ENCODE assay signal across 29 cellular contexts in genomic region chr12:54950071-54950727, GRCh38. TPM values are rescaled to one million over a fixed set of nuclear protein-coding genes. Genes with fewer than 3 reads are reported as not detected.
DNase-seq lines count a peak whose midpoint lies in the region; ATAC-seq lines count a peak whose summit lies in the region.
"Had no signal": no experiment of that assay in that cellular context is flagged by ENCODE, and none has a peak within 500 bp of the region (broad histone marks: within the 10 kb centered on the region; RNA-seq: fewer than 3 reads in every experiment).

No MANE protein-coding gene starts in this region.

- POLR2A ChIA-PET in CD4-positive, alpha-beta memory T cell (lab: Charles Lee; ENCODE audit: partially characterized antibody), result interaction anchor here (0.8 kb wide), 1 partner anchor 11 kb away, joined by 3 read pairs; no protein-coding TSS in a partner anchor
- POLR2A ChIA-PET in activated CD8-positive, alpha-beta T cell treated with anti-CD3 and anti-CD28 coated beads, Interleukin-2, amount 10 ng/mL, durations not matched to agents 7 days and 5 days (lab: Charles Lee), result no interaction called here

- H2BK120ac ChIP-seq in mesendoderm (ENCODE audit: low read depth, low read length), result no peak overlapping the region

- no peaks in the 10 kb centered on the region for H3K27me3 Mint-ChIP-seq in activated CD4-positive, alpha-beta T cell treated with anti-CD3 and anti-CD28 coated beads, Interleukin-2, amount 10 ng/mL, durations not matched to agents 24 days and 14 days
- no peaks in the 10 kb centered on the region for H3K27me3 Mint-ChIP-seq in CD4-positive, alpha-beta memory T cell
- no peaks in the 10 kb centered on the region for H3K27me3 Mint-ChIP-seq in activated CD8-positive, alpha-beta T cell treated with anti-CD3 and anti-CD28 coated beads, Interleukin-2, amount 10 ng/mL, durations not matched to agents 7 days and 5 days (ENCODE audit: low read depth)
- H3K27me3 Mint-ChIP-seq: T-helper 17 cell had no signal

- intact Hi-C loops in activated CD4-positive, alpha-beta T cell treated with anti-CD3 and anti-CD28 coated beads, Interleukin-2, amount 10 ng/mL, durations not matched to agents 24 days and 14 days (cut with micrococcal nuclease), result no loop called here
- intact Hi-C loops in CD4-positive, alpha-beta memory T cell (cut with micrococcal nuclease), result no loop called here

- H3K4me1 Mint-ChIP-seq in activated CD4-positive, alpha-beta T cell treated with anti-CD3 and anti-CD28 coated beads, Interleukin-2, amount 10 ng/mL, durations not matched to agents 24 days and 14 days, result peaks cover 29% of the 10 kb centered on the region
- peaks cover 18 to 52% (median 35%) of the 10 kb centered on the region in 4 donors for H3K4me1 Mint-ChIP-seq in CD4-positive, alpha-beta memory T cell
- H3K4me1 Mint-ChIP-seq in activated CD8-positive, alpha-beta T cell treated with anti-CD3 and anti-CD28 coated beads, Interleukin-2, amount 10 ng/mL, durations not matched to agents 7 days and 5 days (ENCODE audit: low read depth), result peaks cover 36% of the 10 kb centered on the region

- no peak overlapping the region for H3K23ac ChIP-seq in mesendoderm (ENCODE audit: low read length)

- no peaks in the 10 kb centered on the region for H3K9me3 ChIP-seq in CD4-positive, alpha-beta memory T cell (ENCODE audit: control insufficient read depth in 1 of 2, low read length in 2 of 2)
- H3K9me3 ChIP-seq: prostate gland, right lobe of liver, tibial nerve had no signal

- DNase-seq in activated CD4-positive, alpha-beta T cell treated with anti-CD3 and anti-CD28 coated beads, Interleukin-2, amount 10 ng/mL, durations not matched to agents 24 days and 14 days, result no peak
- no peak for DNase-seq in activated CD4-positive, alpha-beta T cell treated with anti-CD3 and anti-CD28 coated beads, Interleukin-2, amount 50 U/mL, for 48 hours
- DNase-seq in CD4-positive, alpha-beta memory T cell, result no peak
- peak; percentile 35 for DNase-seq in activated CD8-positive, alpha-beta T cell treated with anti-CD3 and anti-CD28 coated beads, Interleukin-2, amount 10 ng/mL, durations not matched to agents 7 days and 5 days
- DNase-seq in mesendoderm, result no peak
- no peak for DNase-seq in iPS-NIHi7 (ENCODE audit: extremely low spot score)
- no peak for DNase-seq in DMS 273 (lab: John Stamatoyannopoulos, UW; ENCODE audit: unreplicated experiment)
- DNase-seq: activated T-cell treated with anti-CD3 and anti-CD28 coated beads, Interleukin-2, amount 50 U/mL, for 4 hours; DMS 273 treated with DMSO at 0.1 percent for 48 hours; effector CD4-positive, alpha-beta T cell; GOT3; HFFc6; hypothalamus; NCI-H1930; NCI-H524; PC-9; right lobe of liver; spleen; stimulated activated CD4-positive, alpha-beta T cell treated with anti-CD3 and anti-CD28 coated beads, Interleukin-2, amount 100 ng/mL, for 24 hours; T-helper 17 cell had no signal

- H3K27me3 ChIP-seq in CD4-positive, alpha-beta memory T cell (ENCODE audit: insufficient read depth, low read length), result no peaks in the 10 kb centered on the region
- no peaks in the 10 kb centered on the region for H3K27me3 ChIP-seq in mesendoderm (ENCODE audit: insufficient read depth, low read length, poor library complexity)
- H3K27me3 ChIP-seq: cardiac muscle cell, right lobe of liver, spleen, tibial nerve had no signal

- peak overlapping the region; percentile 57 for H2BK15ac ChIP-seq in mesendoderm (replicated peaks; ENCODE audit: low read depth)

- no peak overlapping the region for H2BK5ac ChIP-seq in mesendoderm (ENCODE audit: low read length)

- H3K36me3 ChIP-seq in CD4-positive, alpha-beta memory T cell (ENCODE audit: insufficient read depth, low read length), result peaks cover 33% of the 10 kb centered on the region
- H3K36me3 ChIP-seq in mesendoderm (ENCODE audit: control insufficient read depth, insufficient read depth, low read length), result no peaks in the 10 kb centered on the region
- H3K36me3 ChIP-seq: cardiac muscle cell, prostate gland, right lobe of liver, tibial nerve had no signal

- no peaks in the 10 kb centered on the region for H3K79me1 ChIP-seq in mesendoderm (ENCODE audit: low read length)

- no peak overlapping the region for H3K4me3 ChIP-seq in CD4-positive, alpha-beta memory T cell (ENCODE audit: low read length in 2 of 2)
- no peak overlapping the region for H3K4me3 ChIP-seq in mesendoderm (ENCODE audit: low read length)
- H3K4me3 ChIP-seq: cardiac muscle cell, PC-9, prostate gland, right lobe of liver, SK-N-MC, spleen, tibial nerve had no signal

- no peak overlapping the region for H4K8ac ChIP-seq in mesendoderm (ENCODE audit: low read depth, low read length)

- H3K36me3 Mint-ChIP-seq in activated CD4-positive, alpha-beta T cell treated with anti-CD3 and anti-CD28 coated beads, Interleukin-2, amount 10 ng/mL, durations not matched to agents 24 days and 14 days (ENCODE audit: low read depth), result peaks cover 81% of the 10 kb centered on the region
- H3K36me3 Mint-ChIP-seq in CD4-positive, alpha-beta memory T cell, result peaks cover 75 to 78% of the 10 kb centered on the region in 2 donors
- H3K36me3 Mint-ChIP-seq in activated CD8-positive, alpha-beta T cell treated with anti-CD3 and anti-CD28 coated beads, Interleukin-2, amount 10 ng/mL, durations not matched to agents 7 days and 5 days (ENCODE audit: low read depth), result peaks cover 77% of the 10 kb centered on the region

- H3K4me3 Mint-ChIP-seq in activated CD4-positive, alpha-beta T cell treated with anti-CD3 and anti-CD28 coated beads, Interleukin-2, amount 10 ng/mL, durations not matched to agents 24 days and 14 days, result no peak overlapping the region
- peak overlapping the region in 1 of 8 donors; percentile 57 for H3K4me3 Mint-ChIP-seq in CD4-positive, alpha-beta memory T cell
- no peak overlapping the region for H3K4me3 Mint-ChIP-seq in activated CD8-positive, alpha-beta T cell treated with anti-CD3 and anti-CD28 coated beads, Interleukin-2, amount 10 ng/mL, durations not matched to agents 7 days and 5 days
- H3K4me3 Mint-ChIP-seq: activated T-cell treated with anti-CD3 and anti-CD28 coated beads, Interleukin-2, amount 50 U/mL, for 4 hours; HFFc6; T-helper 17 cell had no signal

- CTCF ChIA-PET in CD4-positive, alpha-beta memory T cell (lab: Charles Lee; ENCODE audit: partially characterized antibody), result interaction anchor here (1.0 kb wide), 1 partner anchor 13 kb away, joined by 3 read pairs; no protein-coding TSS in a partner anchor
- CTCF ChIA-PET in activated CD8-positive, alpha-beta T cell treated with anti-CD3 and anti-CD28 coated beads, Interleukin-2, amount 10 ng/mL, durations not matched to agents 7 days and 5 days (lab: Charles Lee), result interaction anchor here (0.6 kb wide), 1 partner anchor 1313 kb away, joined by 3 read pairs; no protein-coding TSS in a partner anchor

- peak overlapping the region; percentile 54 for H3K27ac Mint-ChIP-seq in activated CD4-positive, alpha-beta T cell treated with anti-CD3 and anti-CD28 coated beads, Interleukin-2, amount 10 ng/mL, durations not matched to agents 24 days and 14 days
- peak overlapping the region in 5 of 7 donors; percentile 52 to 92 (median 80) for H3K27ac Mint-ChIP-seq in CD4-positive, alpha-beta memory T cell
- H3K27ac Mint-ChIP-seq in activated CD8-positive, alpha-beta T cell treated with anti-CD3 and anti-CD28 coated beads, Interleukin-2, amount 10 ng/mL, durations not matched to agents 7 days and 5 days, result peak overlapping the region; percentile 81
- H3K27ac Mint-ChIP-seq: HFFc6 had no signal

- H3K4me2 ChIP-seq in mesendoderm (ENCODE audit: low read length), result no peak overlapping the region
- H3K4me2 ChIP-seq: KMS-11, PC-9 had no signal

- no peak overlapping the region for H3K9ac ChIP-seq in mesendoderm (ENCODE audit: low read length)
- H3K9ac ChIP-seq: KMS-11 had no signal

- peaks cover 15% of the 10 kb centered on the region for H3K9me3 Mint-ChIP-seq in activated CD4-positive, alpha-beta T cell treated with anti-CD3 and anti-CD28 coated beads, Interleukin-2, amount 10 ng/mL, durations not matched to agents 24 days and 14 days
- peaks cover 0 to 2% (median 0%) of the 10 kb centered on the region in 8 donors for H3K9me3 Mint-ChIP-seq in CD4-positive, alpha-beta memory T cell
- H3K9me3 Mint-ChIP-seq in activated CD8-positive, alpha-beta T cell treated with anti-CD3 and anti-CD28 coated beads, Interleukin-2, amount 10 ng/mL, durations not matched to agents 7 days and 5 days (ENCODE audit: insufficient read depth), result peaks cover 13% of the 10 kb centered on the region
- H3K9me3 Mint-ChIP-seq: HFFc6 had no signal

- peak; percentile 58 for ATAC-seq in activated CD8-positive, alpha-beta T cell treated with anti-CD3 and anti-CD28 coated beads, Interleukin-2, amount 10 ng/mL, durations not matched to agents 7 days and 5 days
- no peak for ATAC-seq in HG03095 (IDR thresholded peaks at IDR 0.05; ENCODE audit: unreplicated experiment)
- ATAC-seq: activated CD4-positive, CD25-positive, alpha-beta regulatory T cell treated with anti-CD3 and anti-CD28 coated beads, Interleukin-2, amount 50 U/mL, for 24 hours; activated T-cell treated with anti-CD3 and anti-CD28 coated beads, Interleukin-2, amount 50 U/mL, for 4 hours; right lobe of liver; T-helper 17 cell had no signal

- peak overlapping the region; percentile 9 for H3K4ac ChIP-seq in mesendoderm (ENCODE audit: low read depth, low read length)

- no peak overlapping the region for H3K18ac ChIP-seq in mesendoderm (ENCODE audit: low read length)

- WGBS in mesendoderm (ENCODE audit: extremely low coverage, insufficient coverage, low lambda C conversion rate), result no CpG with 5 or more reads among the region's 1 CpG

- no peak overlapping the region for H2AK5ac ChIP-seq in mesendoderm (ENCODE audit: low read length)

- H4K5ac ChIP-seq in mesendoderm (ENCODE audit: low read length), result no peak overlapping the region

- no peak overlapping the region for H3K56ac ChIP-seq in mesendoderm (ENCODE audit: low read length)

- no peaks in the 10 kb centered on the region for H3K79me2 ChIP-seq in mesendoderm (ENCODE audit: control insufficient read depth, insufficient read depth, low read length)

- peaks cover 20% of the 10 kb centered on the region for H3K4me1 ChIP-seq in CD4-positive, alpha-beta memory T cell (ENCODE audit: insufficient read depth, low read length)
- no peaks in the 10 kb centered on the region for H3K4me1 ChIP-seq in mesendoderm (ENCODE audit: control insufficient read depth, low read depth, low read length)
- H3K4me1 ChIP-seq: right lobe of liver had no signal

- no peak overlapping the region for H3K27ac ChIP-seq in CD4-positive, alpha-beta memory T cell (ENCODE audit: low read depth, low read length)
- H3K27ac ChIP-seq in mesendoderm (ENCODE audit: low read depth, low read length), result no peak overlapping the region
- H3K27ac ChIP-seq: cardiac muscle cell, epithelial cell of prostate, KMS-11, PC-9, prostate gland, right lobe of liver, SK-N-MC, spleen had no signal

RNA-seq across cellular contexts. Expression of gene TESPA1, which starts 34.4 kb away (rescaled TPM):
- 164 and 168 TPM in 2 replicates for total RNA-seq in activated CD4-positive, alpha-beta T cell treated with anti-CD3 and anti-CD28 coated beads, Interleukin-2, amount 10 ng/mL, durations not matched to agents 24 days and 14 days
- total RNA-seq in CD4-positive, alpha-beta memory T cell, result 100 to 1,000 TPM; 269 to 287 TPM
- 100 to 1,000 TPM; 105 to 216 TPM for polyA plus RNA-seq in CD4-positive, alpha-beta memory T cell
- total RNA-seq in activated CD8-positive, alpha-beta T cell treated with anti-CD3 and anti-CD28 coated beads, Interleukin-2, amount 10 ng/mL, durations not matched to agents 7 days and 5 days, result 10 to 100 TPM; 81.0 to 84.6 TPM
- polyA plus RNA-seq in mesendoderm (2013, experiment 1 of 2), result 0.28 TPM
- 0.22 TPM for polyA plus RNA-seq in mesendoderm (2013, experiment 2 of 2)
- total RNA-seq: cardiac muscle cell, HFFc6, myocyte, PC-9 had no signal
- polyA plus RNA-seq: cardiac muscle cell had no signal
